10 cellular contexts compared by ENCODE assay signal in the genomic region with DNA sequence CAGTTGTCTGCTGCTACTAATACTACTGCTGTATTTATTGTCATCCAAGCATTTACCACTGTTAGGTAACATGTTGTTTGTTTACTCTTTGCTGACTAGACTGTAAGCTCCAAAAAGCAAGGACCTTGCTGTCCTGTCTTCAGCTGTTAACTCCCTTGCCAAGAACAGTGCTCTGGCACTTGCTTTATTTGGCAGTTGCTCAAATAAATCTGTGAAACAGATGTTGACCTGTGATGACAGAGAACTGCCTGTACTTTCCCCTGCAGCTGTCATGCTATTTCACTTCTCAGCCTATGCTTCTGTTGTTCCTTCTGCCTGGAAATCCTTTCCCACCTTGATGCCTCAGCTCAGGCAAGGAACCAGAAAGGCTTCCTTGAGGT.
DNase-seq lines count a peak whose midpoint lies in the region; ATAC-seq and TF ChIP-seq lines count a peak whose summit lies in the region.
"Had no signal": no experiment of that assay in that cellular context is flagged by ENCODE, and none has a peak within 500 bp of the region (broad histone marks: within the 10 kb centered on the region; RNA-seq: fewer than 3 reads in every experiment).

No MANE protein-coding gene starts in this region.

- no peak overlapping the region for H3K4me3 ChIP-seq in LNCaP clone FGC (ENCODE audit: low read depth, low read length)
- no peak overlapping the region for H3K4me3 ChIP-seq in esophagus muscularis mucosa
- peak overlapping the region in 2 of 3 donors; percentile 5 to 47 for H3K4me3 ChIP-seq in skeletal muscle tissue (ENCODE audit: low read length in 3 of 3)
- H3K4me3 ChIP-seq in mesendoderm (ENCODE audit: low read length) = no peak overlapping the region

- no peak overlapping the region for H3K18ac ChIP-seq in mesendoderm (ENCODE audit: low read length)

- H3K4me2 ChIP-seq in mesendoderm (ENCODE audit: low read length) = no peak overlapping the region

- H2BK120ac ChIP-seq in mesendoderm (ENCODE audit: low read depth, low read length) = no peak overlapping the region

- peak overlapping the region; percentile 20 to 55 (median 40) for H3K27ac ChIP-seq in esophagus muscularis mucosa (replicated peaks in 1 of 4)
- H3K27ac ChIP-seq in skeletal muscle tissue (ENCODE audit: low read depth, low read length) = peak overlapping the region; percentile 43
- no peak overlapping the region for H3K27ac ChIP-seq in mesendoderm (ENCODE audit: low read depth, low read length)

- H3K9ac ChIP-seq in skeletal muscle tissue (ENCODE audit: low read depth in 1 of 3, low read length in 3 of 3) (no peak overlapping the region), mesendoderm (ENCODE audit: low read length) (no peak overlapping the region)

- no peak overlapping the region for H3K27ac Mint-ChIP-seq in activated naive CD4-positive, alpha-beta T cell treated with anti-CD3 and anti-CD28 coated beads, Interleukin-2, amount 50 U/mL, for 72 hours

- intact Hi-C loops in esophagus muscularis mucosa (cut with DNase I) = no loop called here

- H3K79me2 ChIP-seq in mesendoderm (ENCODE audit: control insufficient read depth, insufficient read depth, low read length) = no peaks in the 10 kb centered on the region

- peak; percentile 77 for ATAC-seq in GM19372 (IDR thresholded peaks at IDR 0.05; ENCODE audit: low read depth, unreplicated experiment)
- ATAC-seq in activated naive CD4-positive, alpha-beta T cell treated with anti-CD3 and anti-CD28 coated beads, Interleukin-2, amount 50 U/mL, for 72 hours = no peak

- H3K56ac ChIP-seq in mesendoderm (ENCODE audit: low read length) = no peak overlapping the region

- H3K27me3 ChIP-seq in esophagus muscularis mucosa (no peaks in the 10 kb centered on the region), skeletal muscle tissue (ENCODE audit: control insufficient read depth in 3 of 3, insufficient read depth in 3 of 3, low read length in 3 of 3) (no peaks in the 10 kb centered on the region), mesendoderm (ENCODE audit: insufficient read depth, low read length, poor library complexity) (no peaks in the 10 kb centered on the region)

- no peak overlapping the region for H2BK15ac ChIP-seq in mesendoderm (replicated peaks; ENCODE audit: low read depth)

- H3K9me3 ChIP-seq in esophagus muscularis mucosa = no peaks in the 10 kb centered on the region
- no peaks in the 10 kb centered on the region for H3K9me3 ChIP-seq in skeletal muscle tissue (ENCODE audit: control insufficient read depth in 3 of 3, low read length in 3 of 3)

- DNase-seq in LNCaP clone FGC (ENCODE audit: low read depth) = peak; percentile 97
- no peak for DNase-seq in esophagus muscularis mucosa (ENCODE audit: extremely low spot score)
- no peak for DNase-seq in mesendoderm
- no peak for DNase-seq in activated naive CD4-positive, alpha-beta T cell treated with anti-CD3 and anti-CD28 coated beads, Interleukin-2, amount 50 U/mL, for 72 hours (ENCODE audit: low spot score in 2 of 2)
- no peak for DNase-seq in SHP77 (lab: John Stamatoyannopoulos, UW)
- no peak for DNase-seq in glomerular visceral epithelial cell (ENCODE audit: extremely low spot score)
- DNase-seq: NCI-H526; stimulated activated naive CD4-positive, alpha-beta T cell had no signal

- H2AK5ac ChIP-seq in mesendoderm (ENCODE audit: low read length) = no peak overlapping the region

- peak; percentile 56 for TF ChIP-seq EP300 in esophagus muscularis mucosa (IDR thresholded peaks at IDR 0.05)

- peaks cover 7 to 9% of the 10 kb centered on the region in 2 donors for H3K36me3 Mint-ChIP-seq in activated naive CD4-positive, alpha-beta T cell treated with anti-CD3 and anti-CD28 coated beads, Interleukin-2, amount 50 U/mL, for 72 hours

- no peak overlapping the region for H4K5ac ChIP-seq in mesendoderm (ENCODE audit: low read length)

- no peak overlapping the region for H3K4ac ChIP-seq in mesendoderm (ENCODE audit: low read depth, low read length)

- H3K4me1 ChIP-seq in esophagus muscularis mucosa (peaks cover 14 to 35% (median 21%) of the 10 kb centered on the region in 4 donors), skeletal muscle tissue (ENCODE audit: control insufficient read depth in 3 of 3, insufficient read depth in 3 of 3, low read length in 3 of 3) (peaks cover 13 to 14% (median 13%) of the 10 kb centered on the region in 3 donors), mesendoderm (ENCODE audit: control insufficient read depth, low read depth, low read length) (no peaks in the 10 kb centered on the region)

- H3K23ac ChIP-seq in mesendoderm (ENCODE audit: low read length) = no peak overlapping the region

- no peak for TF ChIP-seq POLR2A in esophagus muscularis mucosa (IDR thresholded peaks at IDR 0.05; ENCODE audit: low read depth)

- H3K79me1 ChIP-seq in mesendoderm (ENCODE audit: low read length) = no peaks in the 10 kb centered on the region

- TF ChIP-seq CTCF in LNCaP clone FGC (IDR thresholded peaks at IDR 0.05; ENCODE audit: control insufficient read depth, extremely low read depth, insufficient read depth) = no peak
- no peak for TF ChIP-seq CTCF in esophagus muscularis mucosa (IDR thresholded peaks at IDR 0.05)

- H3K36me3 ChIP-seq in esophagus muscularis mucosa = no peaks in the 10 kb centered on the region
- no peaks in the 10 kb centered on the region for H3K36me3 ChIP-seq in skeletal muscle tissue (ENCODE audit: control insufficient read depth in 3 of 3, insufficient read depth in 3 of 3, low read length in 3 of 3)
- no peaks in the 10 kb centered on the region for H3K36me3 ChIP-seq in mesendoderm (ENCODE audit: control insufficient read depth, insufficient read depth, low read length)

- no peak overlapping the region for H2BK5ac ChIP-seq in mesendoderm (ENCODE audit: low read length)

- H4K8ac ChIP-seq in mesendoderm (ENCODE audit: low read depth, low read length) = no peak overlapping the region

- no peaks in the 10 kb centered on the region for H3K9me3 Mint-ChIP-seq in activated naive CD4-positive, alpha-beta T cell treated with anti-CD3 and anti-CD28 coated beads, Interleukin-2, amount 50 U/mL, for 72 hours

Comparison
In these comparisons a context has a peak if more than half of its experiments do, and no peak if none do; other contexts are left out.
1. H3K4me3 ChIP-seq: peak in skeletal muscle tissue (2 of 3); none in LNCaP clone FGC (single experiment), esophagus muscularis mucosa (0 of 4) and mesendoderm (single experiment).